In genomic region chr1:6185151-6185550, GRCh38 we compare ENCODE assay signal across 17 cellular contexts. TPM values are rescaled to one million over a fixed set of nuclear protein-coding genes. Genes with fewer than 3 reads are reported as not detected.
DNase-seq lines count a peak whose midpoint lies in the region; ATAC-seq, FAIRE-seq and TF ChIP-seq lines count a peak whose summit lies in the region.
"Had no signal": no experiment of that assay in that cellular context is flagged by ENCODE, and none has a peak within 500 bp of the region (broad histone marks: within the 10 kb centered on the region; RNA-seq: fewer than 3 reads in every experiment).

No MANE protein-coding gene starts in this region.

- H2AFZ ChIP-seq in keratinocyte (ENCODE audit: control insufficient read depth, low read length): no peak overlapping the region

- H3K27me3 Mint-ChIP-seq in endothelial cell (ENCODE audit: unreplicated experiment): peaks cover 16% of the 10 kb centered on the region

- peak overlapping the region; percentile 1 for H3K27ac ChIP-seq in HUES48 (ENCODE audit: low read depth, low read length)
- no peak overlapping the region for H3K27ac ChIP-seq in brain microvascular endothelial cell
- no peak overlapping the region for H3K27ac ChIP-seq in keratinocyte (ENCODE audit: control insufficient read depth, insufficient read depth, low read length)
- H3K27ac ChIP-seq: ascending aorta; BLaER1 treated with 17β-estradiol and CSF1 and Interleukin-3, amounts not matched to agents 10 nM and 100 nM; esophagus squamous epithelium had no signal

- in situ Hi-C loops in brain microvascular endothelial cell (cut with HindIII; ENCODE audit: low pct_ligation_motif_present, low sequenced_read_pairs): no loop called here

- H3K9ac ChIP-seq in HUES48 (ENCODE audit: low read depth, low read length) (no peak overlapping the region), keratinocyte (ENCODE audit: control insufficient read depth, extremely low read depth, insufficient read depth, low read length) (no peak overlapping the region)
- H3K9ac ChIP-seq: BLaER1 treated with 17β-estradiol and CSF1 and Interleukin-3, amounts not matched to agents 10 nM and 100 nM had no signal

- dilution Hi-C loops in keratinocyte (cut with MboI; ENCODE audit: extremely low pct_ligation_motif_present, low sequenced_read_pairs): no loop called here

- no peak overlapping the region for H3K4me3 Mint-ChIP-seq in endothelial cell (ENCODE audit: unreplicated experiment)
- H3K4me3 Mint-ChIP-seq: activated CD8-positive, alpha-beta T cell treated with anti-CD3 and anti-CD28 coated beads for 36 hours; nephron had no signal

- peaks cover 24% of the 10 kb centered on the region for H3K27me3 ChIP-seq in HUES48 (ENCODE audit: control insufficient read depth, insufficient read depth, low read length)
- H3K27me3 ChIP-seq in brain microvascular endothelial cell (replicated peaks): peaks cover 11% of the 10 kb centered on the region
- H3K27me3 ChIP-seq in keratinocyte (ENCODE audit: control insufficient read depth, extremely low read depth, insufficient read depth, low read length): peaks cover 20% of the 10 kb centered on the region
- H3K27me3 ChIP-seq: ascending aorta, MG63 had no signal

- ATAC-seq in Right ventricle myocardium inferior: no peak
- ATAC-seq: activated CD8-positive, alpha-beta T cell treated with anti-CD3 and anti-CD28 coated beads for 36 hours had no signal

- peaks cover 26% of the 10 kb centered on the region for H3K79me2 ChIP-seq in keratinocyte (ENCODE audit: control insufficient read depth, insufficient read depth, low read length)

- H3K27ac Mint-ChIP-seq in endothelial cell (ENCODE audit: unreplicated experiment): no peak overlapping the region
- H3K27ac Mint-ChIP-seq: nephron had no signal

- H3K4me1 ChIP-seq in HUES48 (ENCODE audit: control insufficient read depth, insufficient read depth, low read length) (peaks cover 26% of the 10 kb centered on the region), keratinocyte (ENCODE audit: control insufficient read depth, extremely low read depth, insufficient read depth, low read length) (peaks cover 16% of the 10 kb centered on the region)
- H3K4me1 ChIP-seq: ascending aorta had no signal

- peak; percentile 56 for FAIRE-seq in keratinocyte (lab: Jason Lieb, UNC)

- DNase-seq in AG09319 (ENCODE audit: extremely low read depth, low read depth): peak; percentile 60
- DNase-seq in brain microvascular endothelial cell: peak; percentile 31
- no peak for DNase-seq in keratinocyte (ENCODE audit: low read depth, low spot score)
- no peak for DNase-seq in NCI-H187 (lab: John Stamatoyannopoulos, UW)
- DNase-seq in endothelial cell (ENCODE audit: low spot score): no peak
- no peak for DNase-seq in D341Med (ENCODE audit: low spot score)
- DNase-seq in Right ventricle myocardium inferior (ENCODE audit: missing footprints): no peak
- DNase-seq: esophagus squamous epithelium, GOT3, MG63 had no signal

- peaks cover 29% of the 10 kb centered on the region for H3K36me3 Mint-ChIP-seq in endothelial cell (ENCODE audit: low read depth, unreplicated experiment)

- peaks cover 21% of the 10 kb centered on the region for H3K4me1 Mint-ChIP-seq in endothelial cell (ENCODE audit: unreplicated experiment)

- no peaks in the 10 kb centered on the region for H3K9me3 ChIP-seq in HUES48 (ENCODE audit: control insufficient read depth, insufficient read depth, low read length)
- no peaks in the 10 kb centered on the region for H3K9me3 ChIP-seq in keratinocyte (ENCODE audit: control insufficient read depth, low read depth, low read length)
- H3K9me3 ChIP-seq: ascending aorta; BLaER1 treated with 17β-estradiol and CSF1 and Interleukin-3, amounts not matched to agents 10 nM and 100 nM; esophagus squamous epithelium; MG63 had no signal

- intact Hi-C loops in Right ventricle myocardium inferior (cut with DNase I): no loop called here

- no peaks in the 10 kb centered on the region for H3K9me3 Mint-ChIP-seq in endothelial cell (ENCODE audit: unreplicated experiment)
- H3K9me3 Mint-ChIP-seq: activated CD8-positive, alpha-beta T cell treated with anti-CD3 and anti-CD28 coated beads for 36 hours; nephron had no signal

- H3K9me1 ChIP-seq in keratinocyte (ENCODE audit: control insufficient read depth, extremely low read depth, insufficient read depth, low read length): peaks cover 5% of the 10 kb centered on the region

- H4K20me1 ChIP-seq in keratinocyte (ENCODE audit: control insufficient read depth, extremely low read depth, insufficient read depth, low read length): peaks cover 38% of the 10 kb centered on the region

- no peak overlapping the region for H3K4me2 ChIP-seq in keratinocyte (ENCODE audit: control insufficient read depth, extremely low read depth, insufficient read depth, low read depth, low read length)

- H3K4me3 ChIP-seq in HUES48 (ENCODE audit: low read depth, low read length): no peak overlapping the region
- no peak overlapping the region for H3K4me3 ChIP-seq in brain microvascular endothelial cell (ENCODE audit: low read depth, low read length)
- no peak overlapping the region for H3K4me3 ChIP-seq in keratinocyte (ENCODE audit: control insufficient read depth in 2 of 3, extremely low read depth in 1 of 3, insufficient read depth in 2 of 3, low read depth in 1 of 3, low read length in 3 of 3)
- H3K4me3 ChIP-seq: ascending aorta; BLaER1 treated with 17β-estradiol and CSF1 and Interleukin-3, amounts not matched to agents 10 nM and 100 nM; esophagus squamous epithelium; MG63 had no signal

- peaks cover 53% of the 10 kb centered on the region for H3K36me3 ChIP-seq in HUES48 (ENCODE audit: control insufficient read depth, insufficient read depth, low read length)
- H3K36me3 ChIP-seq in brain microvascular endothelial cell (replicated peaks): peaks cover 40% of the 10 kb centered on the region
- H3K36me3 ChIP-seq in keratinocyte (ENCODE audit: control insufficient read depth in 2 of 2, extremely low read depth in 1 of 2, insufficient read depth in 2 of 2, low read length in 2 of 2): peaks cover 12 to 13% of the 10 kb centered on the region in 2 experiments

- TF ChIP-seq CTCF in AG09319 (IDR thresholded peaks at IDR 0.05; ENCODE audit: low read depth, low read length) (no peak), brain microvascular endothelial cell (IDR thresholded peaks at IDR 0.05; ENCODE audit: low read depth, low read length, missing control alignments) (no peak), keratinocyte (optimal IDR thresholded peaks at IDR 0.05 in 1 of 3, IDR thresholded peaks at IDR 0.05 in 1 of 3, conservative IDR thresholded peaks at IDR 0.05 in 1 of 3; ENCODE audit: extremely low read depth in 1 of 3, insufficient read depth in 2 of 3, low read length in 3 of 3) (no peak), endothelial cell (IDR thresholded peaks at IDR 0.05; ENCODE audit: unreplicated experiment) (no peak)

RNA-seq across cellular contexts. Expression of gene CHD5, which starts 5.0 kb away (rescaled TPM):
- 0.03 to 0.07 TPM (median 0.05 TPM) in 3 replicates for polyA plus RNA-seq in keratinocyte
- 0.47 TPM for polyA plus RNA-seq in keratinocyte (2011; ENCODE audit: low read depth)
- polyA plus RNA-seq in keratinocyte (2011; cell fraction: cytosol; rRNA removed): 0.04 and 0.07 TPM in 2 replicates
- polyA plus RNA-seq in keratinocyte (2011; cell fraction: nucleus; rRNA removed): 0.27 and 0.33 TPM in 2 replicates
- polyA plus RNA-seq in keratinocyte (2012; ENCODE audit: low replicate concordance): 0.10 TPM in 2 replicates
- polyA minus RNA-seq in keratinocyte: 0.39 TPM in 1 of 3 replicates, not detected in the others
- polyA minus RNA-seq in keratinocyte (2011; cell fraction: cytosol; rRNA and poly(A)+ RNA removed): not detected
- polyA minus RNA-seq in keratinocyte (2011; cell fraction: nucleus; rRNA and poly(A)+ RNA removed): 0.11 and 0.16 TPM in 2 replicates
- total RNA-seq in endothelial cell (ENCODE audit: unreplicated experiment) (0.15 TPM), Right ventricle myocardium inferior (0.05 TPM)

RNA-seq across cellular contexts. Expression of gene RPL22, which starts 14.2 kb away (rescaled TPM):
- polyA plus RNA-seq in keratinocyte: 209 to 421 TPM (median 239 TPM) in 3 replicates
- polyA plus RNA-seq in keratinocyte (2011; ENCODE audit: low read depth): 511 TPM
- 250 and 473 TPM in 2 replicates for polyA plus RNA-seq in keratinocyte (2011; cell fraction: cytosol; rRNA removed)
- polyA plus RNA-seq in keratinocyte (2011; cell fraction: nucleus; rRNA removed): 68.6 and 124 TPM in 2 replicates
- 715 and 1,079 TPM in 2 replicates for polyA plus RNA-seq in keratinocyte (2012; ENCODE audit: low replicate concordance)
- polyA minus RNA-seq in keratinocyte: 8.1 to 53.0 TPM (median 29.8 TPM) in 3 replicates
- 54.1 TPM for polyA minus RNA-seq in keratinocyte (2011; cell fraction: cytosol; rRNA and poly(A)+ RNA removed)
- 12.8 and 21.7 TPM in 2 replicates for polyA minus RNA-seq in keratinocyte (2011; cell fraction: nucleus; rRNA and poly(A)+ RNA removed)
- total RNA-seq in endothelial cell (ENCODE audit: unreplicated experiment): 601 TPM
- 264 TPM for total RNA-seq in Right ventricle myocardium inferior

RNA-seq across cellular contexts. Expression of gene RNF207, which starts 20.8 kb away (rescaled TPM):
- 6.1 to 11.0 TPM (median 8.5 TPM) in 3 replicates for polyA plus RNA-seq in keratinocyte
- 2.1 TPM for polyA plus RNA-seq in keratinocyte (2011; ENCODE audit: low read depth)
- 1.8 and 2.8 TPM in 2 replicates for polyA plus RNA-seq in keratinocyte (2011; cell fraction: cytosol; rRNA removed)
- polyA plus RNA-seq in keratinocyte (2011; cell fraction: nucleus; rRNA removed): 68.3 and 74.8 TPM in 2 replicates
- 1.1 and 4.5 TPM in 2 replicates for polyA plus RNA-seq in keratinocyte (2012; ENCODE audit: low replicate concordance)
- 5.5 to 9.6 TPM (median 6.7 TPM) in 3 replicates for polyA minus RNA-seq in keratinocyte
- 5.4 TPM for polyA minus RNA-seq in keratinocyte (2011; cell fraction: cytosol; rRNA and poly(A)+ RNA removed)
- polyA minus RNA-seq in keratinocyte (2011; cell fraction: nucleus; rRNA and poly(A)+ RNA removed): 12.5 and 14.0 TPM in 2 replicates
- total RNA-seq in endothelial cell (ENCODE audit: unreplicated experiment) (not detected), Right ventricle myocardium inferior (54.6 TPM)

RNA-seq across cellular contexts. Expression of gene ICMT, which starts 50.6 kb away (rescaled TPM):
- polyA plus RNA-seq in keratinocyte: 50.3 to 72.5 TPM (median 59.9 TPM) in 3 replicates
- 18.3 TPM for polyA plus RNA-seq in keratinocyte (2011; ENCODE audit: low read depth)
- 45.2 and 50.6 TPM in 2 replicates for polyA plus RNA-seq in keratinocyte (2011; cell fraction: cytosol; rRNA removed)
- polyA plus RNA-seq in keratinocyte (2011; cell fraction: nucleus; rRNA removed): 42.9 and 44.7 TPM in 2 replicates
- 33.4 and 51.2 TPM in 2 replicates for polyA plus RNA-seq in keratinocyte (2012; ENCODE audit: low replicate concordance)
- polyA minus RNA-seq in keratinocyte: 44.3 to 77.6 TPM (median 65.2 TPM) in 3 replicates
- polyA minus RNA-seq in keratinocyte (2011; cell fraction: cytosol; rRNA and poly(A)+ RNA removed): 69.3 TPM
- polyA minus RNA-seq in keratinocyte (2011; cell fraction: nucleus; rRNA and poly(A)+ RNA removed): 44.2 and 59.4 TPM in 2 replicates
- 52.2 TPM for total RNA-seq in endothelial cell (ENCODE audit: unreplicated experiment)
- 58.8 TPM for total RNA-seq in Right ventricle myocardium inferior

RNA-seq across cellular contexts. Expression of gene HES3, which starts 58.8 kb away (rescaled TPM):
- polyA plus RNA-seq in keratinocyte: not detected in 3 replicates
- polyA plus RNA-seq in keratinocyte (2011; ENCODE audit: low read depth): not detected
- polyA plus RNA-seq in keratinocyte (2011; cell fraction: cytosol; rRNA removed): not detected in 2 replicates
- not detected in 2 replicates for polyA plus RNA-seq in keratinocyte (2011; cell fraction: nucleus; rRNA removed)
- polyA plus RNA-seq in keratinocyte (2012; ENCODE audit: low replicate concordance): not detected in 2 replicates
- polyA minus RNA-seq in keratinocyte: not detected in 3 replicates
- polyA minus RNA-seq in keratinocyte (2011; cell fraction: cytosol; rRNA and poly(A)+ RNA removed): not detected
- not detected in 2 replicates for polyA minus RNA-seq in keratinocyte (2011; cell fraction: nucleus; rRNA and poly(A)+ RNA removed)
- total RNA-seq in endothelial cell (ENCODE audit: unreplicated experiment) (not detected), Right ventricle myocardium inferior (not detected)
- total RNA-seq: activated CD8-positive, alpha-beta T cell treated with anti-CD3 and anti-CD28 coated beads for 36 hours; ascending aorta; dermis microvascular lymphatic vessel endothelial cell; esophagus squamous epithelium; lung microvascular endothelial cell had no signal

Comparison
In these comparisons a context has a peak if more than half of its experiments do, and no peak if none do; other contexts are left out.
1. DNase-seq: peak in AG09319 (single experiment) and brain microvascular endothelial cell (single experiment); none in keratinocyte (single experiment), NCI-H187 (0 of 2), endothelial cell (single experiment), D341Med (single experiment) and Right ventricle myocardium inferior (single experiment).
2. RNA of gene RNF207, which starts 20.8 kb away (total RNA-seq): 54.6 TPM in Right ventricle myocardium inferior (single experiment); not detected in endothelial cell (single experiment); every median in the first group is over 10 times any median in the second.